Comparison of ENCODE assay signal across 15 cellular contexts in genomic region chr12:98162906-98163678, GRCh38.
"Had no signal": no experiment of that assay in that cellular context is flagged by ENCODE, and none has a peak within 500 bp of the region (broad histone marks: within the 10 kb centered on the region; RNA-seq: fewer than 3 reads in every experiment).

No MANE protein-coding gene starts in this region.

- H3K36me3 ChIP-seq: thyroid gland had no signal

- H3K4me3 ChIP-seq: thyroid gland had no signal

- H3K27me3 Mint-ChIP-seq: naive thymus-derived CD4-positive, alpha-beta T cell had no signal

- H3K36me3 Mint-ChIP-seq: naive thymus-derived CD4-positive, alpha-beta T cell; type B pancreatic cell had no signal

- H3K27me3 ChIP-seq: foreskin keratinocyte, thyroid gland had no signal

- H3K27ac ChIP-seq: foreskin keratinocyte, thyroid gland had no signal

- H3K9me3 ChIP-seq: thyroid gland had no signal

- ATAC-seq: foreskin keratinocyte; naive thymus-derived CD4-positive, alpha-beta T cell had no signal

- H3K9me3 Mint-ChIP-seq: nephron progenitor cell, type B pancreatic cell had no signal

- H3K4me1 Mint-ChIP-seq: nephron progenitor cell had no signal

- H3K4me3 Mint-ChIP-seq: naive thymus-derived CD4-positive, alpha-beta T cell; nephron progenitor cell; type B pancreatic cell had no signal

- H3K4me1 ChIP-seq: foreskin keratinocyte, thyroid gland had no signal

- FAIRE-seq: keratinocyte, small intestine, urothelium cell line had no signal

- H3K27ac Mint-ChIP-seq: naive thymus-derived CD4-positive, alpha-beta T cell; nephron progenitor cell; type B pancreatic cell had no signal

- DNase-seq: effector memory CD4-positive, alpha-beta T cell; foreskin keratinocyte; head of caudate nucleus; naive thymus-derived CD4-positive, alpha-beta T cell; nephron progenitor cell; posterior cingulate gyrus; right cardiac atrium; small intestine; stimulated activated CD4-positive, alpha-beta T cell treated with anti-CD3 and anti-CD28 coated beads, Interleukin-12 subunit alpha, Interleukin-12 subunit beta, amount 100 ng/mL, for 4 hours; stimulated activated CD4-positive, alpha-beta T cell treated with anti-CD3 and anti-CD28 coated beads, Interleukin-2, amount 100 ng/mL, for 48 hours; stimulated activated naive CD4-positive, alpha-beta T cell treated with Interleukin-2 at 50 U/mL for 16 hours; thyroid gland had no signal
